Comparison of ENCODE assay signal across 8 cellular contexts in genomic region chr19:913080-913748, GRCh38. TPM values are rescaled to one million over a fixed set of nuclear protein-coding genes. Genes with fewer than 3 reads are reported as not detected.
A peak's percentile ranks its signal among the peaks of the same experiment; 100 is the strongest.
DNase-seq lines count a peak whose midpoint lies in the region; ATAC-seq and TF ChIP-seq lines count a peak whose summit lies in the region.

R3HDM4 (minus strand) TSS chr19:913219; CDS start chr19:913157, 62 bp downstream.

- peak within 1 kb of the TSS; percentile 93 to 94 for H3K27ac ChIP-seq in left lung

- H3K27me3 ChIP-seq in BE2C = peaks cover 19% of the 10 kb centered on the region
- peaks cover 15 to 23% of the 10 kb centered on the region in 2 donors for H3K27me3 ChIP-seq in left lung

- peaks cover 22% of the 10 kb centered on the region for H3K27me3 Mint-ChIP-seq in dendritic cell treated with granulocyte-macrophage colony-stimulating factor and Interleukin-4, amounts not matched to agents 40 ng/mL and 50 ng/mL, for 4 days

- DNase-seq in BE2C = peak; percentile 82
- DNase-seq in NCI-H1092 treated with DMSO at 0.1 percent for 48 hours (lab: John Stamatoyannopoulos, UW) = peak; percentile 60
- peak; percentile 72 to 73 for DNase-seq in activated CD4-positive, alpha-beta T cell treated with anti-CD3 and anti-CD28 coated beads, Interleukin-2, amount 50 U/mL, for 24 hours (ENCODE audit: low read depth in 1 of 2, low spot score in 1 of 2)
- DNase-seq in left lung = peak; percentile 82 to 97
- DNase-seq in stimulated activated CD4-positive, alpha-beta T cell treated with anti-CD3 and anti-CD28 coated beads, Interleukin-2, amount 100 ng/mL, for 4 hours (ENCODE audit: low read depth) = peak; percentile 82

- H3K4me3 ChIP-seq in BE2C (ENCODE audit: low read depth, low read length) (peak within 1 kb of the TSS; percentile 66), left lung (peak within 1 kb of the TSS; percentile 65 to 69)

- peak within 1 kb of the TSS; percentile 85 for H3K27ac Mint-ChIP-seq in dendritic cell treated with granulocyte-macrophage colony-stimulating factor and Interleukin-4, amounts not matched to agents 40 ng/mL and 50 ng/mL, for 4 days

- peaks cover 38% of the 10 kb centered on the region for H3K4me1 Mint-ChIP-seq in dendritic cell treated with granulocyte-macrophage colony-stimulating factor and Interleukin-4, amounts not matched to agents 40 ng/mL and 50 ng/mL, for 4 days (ENCODE audit: low read depth)

- H3K4me1 ChIP-seq in BE2C (no peaks in the 10 kb centered on the region), left lung (peaks cover 17 to 75% of the 10 kb centered on the region in 2 donors)

- TF ChIP-seq CTCF in BE2C (IDR thresholded peaks at IDR 0.05; ENCODE audit: low read depth, low read length) (no peak), left lung (IDR thresholded peaks at IDR 0.05) (no peak)

- no peaks in the 10 kb centered on the region for H3K9me3 ChIP-seq in BE2C
- no peaks in the 10 kb centered on the region for H3K9me3 ChIP-seq in left lung

- ATAC-seq in GM19463 (IDR thresholded peaks at IDR 0.05; ENCODE audit: unreplicated experiment) (peak; percentile 52), left lung (peak; percentile 75), GM18870 (IDR thresholded peaks at IDR 0.05; ENCODE audit: unreplicated experiment) (no peak)

- H3K36me3 Mint-ChIP-seq in dendritic cell treated with granulocyte-macrophage colony-stimulating factor and Interleukin-4, amounts not matched to agents 40 ng/mL and 50 ng/mL, for 4 days (ENCODE audit: low read depth) = peaks cover 16% of the 10 kb centered on the region

- peak within 1 kb of the TSS; percentile 89 for H3K4me3 Mint-ChIP-seq in dendritic cell treated with granulocyte-macrophage colony-stimulating factor and Interleukin-4, amounts not matched to agents 40 ng/mL and 50 ng/mL, for 4 days

- no peaks in the 10 kb centered on the region for H3K36me3 ChIP-seq in BE2C
- H3K36me3 ChIP-seq in left lung = no peaks in the 10 kb centered on the region

- no peaks in the 10 kb centered on the region for H3K9me3 Mint-ChIP-seq in dendritic cell treated with granulocyte-macrophage colony-stimulating factor and Interleukin-4, amounts not matched to agents 40 ng/mL and 50 ng/mL, for 4 days

- intact Hi-C loops in dendritic cell treated with granulocyte-macrophage colony-stimulating factor and Interleukin-4, amounts not matched to agents 40 ng/mL and 50 ng/mL, for 4 days (cut with micrococcal nuclease) = loop anchor here (2.0 kb wide), 1 partner anchor 50 kb away; no protein-coding TSS in a partner anchor
- intact Hi-C loops in left lung (cut with DNase I) = no loop called here

RNA-seq across cellular contexts. Expression of gene R3HDM4, which starts in this region (rescaled TPM):
- 74.8 TPM for polyA plus RNA-seq in BE2C (2012; ENCODE audit: insufficient read depth, insufficient read length, low read depth)
- total RNA-seq in left lung = 10 to 100 TPM; 46.1 to 66.3 TPM
